Comparison of ENCODE assay signal across 1 cellular context in genomic region chr17:81923302-81924260, GRCh38.
A peak's percentile ranks its signal among the peaks of the same experiment; 100 is the strongest.
TF ChIP-seq lines count a peak whose summit lies in the region.

No MANE protein-coding gene starts in this region.

TF ChIP-seq in IMR-90, 13 proteins besides CTCF, POLR2A, EP300 and RAD21 (continued from another document):
- TF ChIP-seq, protein P1, sequence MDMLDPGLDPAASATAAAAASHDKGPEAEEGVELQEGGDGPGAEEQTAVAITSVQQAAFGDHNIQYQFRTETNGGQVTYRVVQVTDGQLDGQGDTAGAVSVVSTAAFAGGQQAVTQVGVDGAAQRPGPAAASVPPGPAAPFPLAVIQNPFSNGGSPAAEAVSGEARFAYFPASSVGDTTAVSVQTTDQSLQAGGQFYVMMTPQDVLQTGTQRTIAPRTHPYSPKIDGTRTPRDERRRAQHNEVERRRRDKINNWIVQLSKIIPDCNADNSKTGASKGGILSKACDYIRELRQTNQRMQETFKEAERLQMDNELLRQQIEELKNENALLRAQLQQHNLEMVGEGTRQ (IDR thresholded peaks at IDR 0.05; ENCODE audit: low read depth, low read length): no peak
- no peak for TF ChIP-seq SMC3 (IDR thresholded peaks at IDR 0.05; ENCODE audit: low read depth, low read length)
- TF ChIP-seq MAZ (IDR thresholded peaks at IDR 0.05; ENCODE audit: borderline replicate concordance, low read depth, low read length): no peak
- peak; percentile 100 for TF ChIP-seq MAFK (IDR thresholded peaks at IDR 0.05; ENCODE audit: low read depth, low read length)
- no peak for TF ChIP-seq RFX5 (IDR thresholded peaks at IDR 0.05; ENCODE audit: low read depth, low read length)
- TF ChIP-seq MXI1 (IDR thresholded peaks at IDR 0.05; ENCODE audit: borderline replicate concordance, low read depth, low read length): peak; percentile 80
- no peak for TF ChIP-seq RCOR1 (IDR thresholded peaks at IDR 0.05; ENCODE audit: insufficient replicate concordance, low read length)
- no peak for TF ChIP-seq BHLHE40 (IDR thresholded peaks at IDR 0.05; ENCODE audit: low read depth, low read length)
- TF ChIP-seq CHD1 (IDR thresholded peaks at IDR 0.05; ENCODE audit: low read depth, low read length): no peak
